In the genomic region with DNA sequence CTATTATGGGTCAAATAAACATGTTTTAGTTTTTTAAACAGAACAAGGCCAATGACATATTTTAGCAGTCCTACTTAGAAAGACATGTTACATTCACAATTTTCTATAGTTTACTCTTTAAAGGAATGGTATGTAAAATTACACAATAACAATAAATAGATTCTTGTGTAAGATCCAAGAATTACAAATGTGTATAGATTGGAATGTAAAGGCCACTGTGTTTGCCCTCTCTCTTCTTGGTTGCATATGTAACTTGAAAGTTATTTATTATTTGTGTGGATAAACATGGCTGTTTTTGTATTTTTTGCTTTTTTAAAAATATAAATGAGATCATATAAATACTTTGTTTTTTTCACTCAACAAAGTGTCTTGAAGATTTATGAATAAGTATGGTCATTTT, we compare ENCODE assay signal across 2 cellular contexts.
TF ChIP-seq lines count a peak whose summit lies in the region.

No MANE protein-coding gene starts in this region.

TF ChIP-seq in IMR-90, 13 proteins besides CTCF, POLR2A, EP300 and RAD21:
- TF ChIP-seq BHLHE40 (IDR thresholded peaks at IDR 0.05; ENCODE audit: low read depth, low read length) = no peak
- TF ChIP-seq MAZ (IDR thresholded peaks at IDR 0.05; ENCODE audit: borderline replicate concordance, low read depth, low read length) = no peak
- no peak for TF ChIP-seq NFE2L2 (IDR thresholded peaks at IDR 0.05; ENCODE audit: low read depth, low read length)
- no peak for TF ChIP-seq FOS (IDR thresholded peaks at IDR 0.05; ENCODE audit: low read depth, low read length)
- TF ChIP-seq USF2 (IDR thresholded peaks at IDR 0.05; ENCODE audit: low read depth, low read length) = no peak
- TF ChIP-seq RCOR1 (IDR thresholded peaks at IDR 0.05; ENCODE audit: insufficient replicate concordance, low read length) = no peak
- no peak for TF ChIP-seq CHD1 (IDR thresholded peaks at IDR 0.05; ENCODE audit: low read depth, low read length)
TF ChIP-seq in IMR-90: peak in this region for 0.

TF ChIP-seq in HepG2, 621 proteins besides CTCF, POLR2A, EP300 and RAD21:
- TF ChIP-seq, protein P1, sequence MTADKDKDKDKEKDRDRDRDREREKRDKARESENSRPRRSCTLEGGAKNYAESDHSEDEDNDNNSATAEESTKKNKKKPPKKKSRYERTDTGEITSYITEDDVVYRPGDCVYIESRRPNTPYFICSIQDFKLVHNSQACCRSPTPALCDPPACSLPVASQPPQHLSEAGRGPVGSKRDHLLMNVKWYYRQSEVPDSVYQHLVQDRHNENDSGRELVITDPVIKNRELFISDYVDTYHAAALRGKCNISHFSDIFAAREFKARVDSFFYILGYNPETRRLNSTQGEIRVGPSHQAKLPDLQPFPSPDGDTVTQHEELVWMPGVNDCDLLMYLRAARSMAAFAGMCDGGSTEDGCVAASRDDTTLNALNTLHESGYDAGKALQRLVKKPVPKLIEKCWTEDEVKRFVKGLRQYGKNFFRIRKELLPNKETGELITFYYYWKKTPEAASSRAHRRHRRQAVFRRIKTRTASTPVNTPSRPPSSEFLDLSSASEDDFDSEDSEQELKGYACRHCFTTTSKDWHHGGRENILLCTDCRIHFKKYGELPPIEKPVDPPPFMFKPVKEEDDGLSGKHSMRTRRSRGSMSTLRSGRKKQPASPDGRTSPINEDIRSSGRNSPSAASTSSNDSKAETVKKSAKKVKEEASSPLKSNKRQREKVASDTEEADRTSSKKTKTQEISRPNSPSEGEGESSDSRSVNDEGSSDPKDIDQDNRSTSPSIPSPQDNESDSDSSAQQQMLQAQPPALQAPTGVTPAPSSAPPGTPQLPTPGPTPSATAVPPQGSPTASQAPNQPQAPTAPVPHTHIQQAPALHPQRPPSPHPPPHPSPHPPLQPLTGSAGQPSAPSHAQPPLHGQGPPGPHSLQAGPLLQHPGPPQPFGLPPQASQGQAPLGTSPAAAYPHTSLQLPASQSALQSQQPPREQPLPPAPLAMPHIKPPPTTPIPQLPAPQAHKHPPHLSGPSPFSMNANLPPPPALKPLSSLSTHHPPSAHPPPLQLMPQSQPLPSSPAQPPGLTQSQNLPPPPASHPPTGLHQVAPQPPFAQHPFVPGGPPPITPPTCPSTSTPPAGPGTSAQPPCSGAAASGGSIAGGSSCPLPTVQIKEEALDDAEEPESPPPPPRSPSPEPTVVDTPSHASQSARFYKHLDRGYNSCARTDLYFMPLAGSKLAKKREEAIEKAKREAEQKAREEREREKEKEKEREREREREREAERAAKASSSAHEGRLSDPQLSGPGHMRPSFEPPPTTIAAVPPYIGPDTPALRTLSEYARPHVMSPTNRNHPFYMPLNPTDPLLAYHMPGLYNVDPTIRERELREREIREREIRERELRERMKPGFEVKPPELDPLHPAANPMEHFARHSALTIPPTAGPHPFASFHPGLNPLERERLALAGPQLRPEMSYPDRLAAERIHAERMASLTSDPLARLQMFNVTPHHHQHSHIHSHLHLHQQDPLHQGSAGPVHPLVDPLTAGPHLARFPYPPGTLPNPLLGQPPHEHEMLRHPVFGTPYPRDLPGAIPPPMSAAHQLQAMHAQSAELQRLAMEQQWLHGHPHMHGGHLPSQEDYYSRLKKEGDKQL (CRISPR knock-in tag; IDR thresholded peaks at IDR 0.05; ENCODE audit: low read depth) = no peak
- TF ChIP-seq, protein P2, sequence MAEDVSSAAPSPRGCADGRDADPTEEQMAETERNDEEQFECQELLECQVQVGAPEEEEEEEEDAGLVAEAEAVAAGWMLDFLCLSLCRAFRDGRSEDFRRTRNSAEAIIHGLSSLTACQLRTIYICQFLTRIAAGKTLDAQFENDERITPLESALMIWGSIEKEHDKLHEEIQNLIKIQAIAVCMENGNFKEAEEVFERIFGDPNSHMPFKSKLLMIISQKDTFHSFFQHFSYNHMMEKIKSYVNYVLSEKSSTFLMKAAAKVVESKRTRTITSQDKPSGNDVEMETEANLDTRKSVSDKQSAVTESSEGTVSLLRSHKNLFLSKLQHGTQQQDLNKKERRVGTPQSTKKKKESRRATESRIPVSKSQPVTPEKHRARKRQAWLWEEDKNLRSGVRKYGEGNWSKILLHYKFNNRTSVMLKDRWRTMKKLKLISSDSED (CRISPR knock-in tag; IDR thresholded peaks at IDR 0.05) = no peak
- TF ChIP-seq ZNF777 (CRISPR knock-in tag; IDR thresholded peaks at IDR 0.05) (no peak), HOXA5 (CRISPR knock-in tag; IDR thresholded peaks at IDR 0.05) (no peak), MTA1 (CRISPR knock-in tag; IDR thresholded peaks at IDR 0.05; ENCODE audit: borderline replicate concordance) (no peak)
- TF ChIP-seq, protein P3, sequence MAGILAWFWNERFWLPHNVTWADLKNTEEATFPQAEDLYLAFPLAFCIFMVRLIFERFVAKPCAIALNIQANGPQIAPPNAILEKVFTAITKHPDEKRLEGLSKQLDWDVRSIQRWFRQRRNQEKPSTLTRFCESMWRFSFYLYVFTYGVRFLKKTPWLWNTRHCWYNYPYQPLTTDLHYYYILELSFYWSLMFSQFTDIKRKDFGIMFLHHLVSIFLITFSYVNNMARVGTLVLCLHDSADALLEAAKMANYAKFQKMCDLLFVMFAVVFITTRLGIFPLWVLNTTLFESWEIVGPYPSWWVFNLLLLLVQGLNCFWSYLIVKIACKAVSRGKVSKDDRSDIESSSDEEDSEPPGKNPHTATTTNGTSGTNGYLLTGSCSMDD (CRISPR knock-in tag; IDR thresholded peaks at IDR 0.05) = no peak
